Comparison of ENCODE assay signal across 9 cellular contexts in the genomic region with DNA sequence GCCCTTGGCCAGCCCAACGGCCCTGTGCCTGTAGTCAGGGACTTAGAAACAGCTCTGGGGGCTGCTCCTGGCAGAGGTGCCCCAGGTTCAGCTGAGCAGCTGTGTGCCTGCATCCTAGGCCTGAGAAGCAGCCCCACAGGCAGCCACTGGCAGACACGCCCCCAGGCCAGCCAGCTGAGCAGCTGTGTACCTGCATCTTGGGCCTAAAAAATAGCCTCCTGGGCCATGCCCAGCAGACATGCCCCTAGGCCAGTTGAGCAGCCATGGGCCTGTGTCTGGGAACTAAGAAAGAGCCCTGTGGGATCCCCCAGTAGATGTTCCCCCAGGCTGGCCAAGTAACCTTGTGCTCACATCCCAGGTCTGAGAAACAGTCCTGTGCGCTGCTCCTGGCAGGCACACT.
"Had no signal": no experiment of that assay in that cellular context is flagged by ENCODE, and none has a peak within 500 bp of the region (broad histone marks: within the 10 kb centered on the region; RNA-seq: fewer than 3 reads in every experiment).

No MANE protein-coding gene starts in this region.

- H3K9me3 ChIP-seq: HAP-1 had no signal

- ATAC-seq: HCT116, K562 had no signal

- H3K4me1 ChIP-seq: HAP-1 had no signal

- DNase-seq: GM23248, GOT3, H7, HFFc6, IMR-90 had no signal

- H2AFZ ChIP-seq: GM23248 had no signal

- H3K4me3 ChIP-seq: GM23248, HAP-1, K562 had no signal

- H3K27ac ChIP-seq: GM23248, HL-60 had no signal

- H3K9ac ChIP-seq: GM23248 had no signal

- H3K36me3 ChIP-seq: HAP-1 had no signal
